3 cellular contexts compared by ENCODE assay signal in the genomic region with DNA sequence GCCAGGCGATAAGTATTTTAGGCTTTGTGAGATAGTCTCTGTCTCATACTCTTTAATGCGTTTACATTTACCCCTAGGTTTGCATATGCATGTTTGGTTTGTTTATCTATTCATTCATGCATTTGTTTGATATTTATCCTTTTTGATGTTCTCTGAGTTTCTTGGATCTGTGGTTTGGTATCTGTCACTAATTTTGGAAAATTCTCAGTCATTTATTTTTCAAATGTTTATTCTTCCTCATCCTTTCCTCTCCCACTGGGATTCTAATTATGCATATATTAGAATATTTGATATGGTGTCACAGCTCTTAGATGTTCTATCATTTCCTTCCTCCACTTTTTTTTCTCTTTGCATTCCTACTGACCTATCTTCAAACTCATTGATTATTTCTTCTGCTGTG. TPM values are rescaled to one million over a fixed set of nuclear protein-coding genes. Genes with fewer than 3 reads are reported as not detected.
"Had no signal": no experiment of that assay in that cellular context is flagged by ENCODE, and none has a peak within 500 bp of the region (broad histone marks: within the 10 kb centered on the region; RNA-seq: fewer than 3 reads in every experiment).

No MANE protein-coding gene starts in this region.

RNA-seq across cellular contexts. Expression of gene DPY19L2, which starts 11.9 kb away (rescaled TPM):
- total RNA-seq: left lobe of liver had no signal
- polyA plus RNA-seq: immature natural killer cell, mammary epithelial cell had no signal
